In the genomic region with DNA sequence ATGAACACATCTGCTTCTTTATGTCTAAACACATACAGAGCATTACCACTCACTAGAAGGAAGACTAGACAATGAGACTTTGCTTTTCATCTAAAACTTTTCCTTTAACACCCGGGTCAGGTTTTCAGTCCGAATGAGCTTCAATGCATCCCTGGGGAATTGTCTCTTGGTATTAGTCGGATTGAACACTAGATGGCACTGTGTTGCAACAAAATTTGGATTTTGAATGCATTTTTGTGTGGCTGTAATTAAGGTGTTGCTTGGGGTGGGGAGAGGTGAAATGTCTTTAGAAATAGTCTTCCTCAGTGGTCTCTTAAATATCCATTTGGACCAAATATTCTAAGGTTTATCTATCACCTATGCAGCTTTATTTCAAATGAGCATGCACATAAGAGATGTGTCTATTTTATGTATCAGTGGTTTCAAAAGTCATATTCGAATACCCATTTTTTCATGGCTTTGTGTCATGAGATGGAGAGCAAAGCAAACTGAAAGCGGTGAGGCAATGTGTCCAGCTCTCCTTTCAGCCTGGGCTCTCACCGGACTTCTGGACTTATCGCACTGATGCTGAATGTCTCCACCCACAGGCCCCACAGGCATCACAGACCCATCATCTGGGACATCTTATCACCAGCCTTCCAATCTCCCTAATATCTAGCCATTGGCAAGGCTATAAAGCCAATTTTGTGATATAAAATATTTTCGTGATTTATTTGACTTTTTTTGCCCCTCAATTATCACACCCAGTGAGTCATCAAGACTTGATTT, we compare ENCODE assay signal across 8 cellular contexts.
DNase-seq lines count a peak whose midpoint lies in the region; ATAC-seq and TF ChIP-seq lines count a peak whose summit lies in the region.

No MANE protein-coding gene starts in this region.

- H3K4me3 ChIP-seq in psoas muscle, result no peak overlapping the region

- peak; percentile 51 for ATAC-seq in HG02759 (IDR thresholded peaks at IDR 0.05; ENCODE audit: unreplicated experiment)
- peak in 1 of 2 donors; percentile 22 for ATAC-seq in activated T-cell treated with anti-CD3 and anti-CD28 coated beads, Interleukin-2, amount 50 U/mL, for 4 hours
- peak in 2 of 4 donors; percentile 36 to 67 for ATAC-seq in psoas muscle
- ATAC-seq in GM18517 (IDR thresholded peaks at IDR 0.05; ENCODE audit: unreplicated experiment), result no peak

- no peak overlapping the region for H3K27ac ChIP-seq in psoas muscle

- no peaks in the 10 kb centered on the region for H3K36me3 ChIP-seq in psoas muscle (ENCODE audit: insufficient read depth in 1 of 2, low read depth in 1 of 2)

- DNase-seq in DMS 273 treated with DMSO at 0.1 percent for 48 hours (lab: John Stamatoyannopoulos, UW) (peak; percentile 74), NCI-H460 (ENCODE audit: extremely low read depth, low read depth) (peak; percentile 71), germinal center (ENCODE audit: low spot score) (peak; percentile 58), psoas muscle (no peak), NK-92 (lab: John Stamatoyannopoulos, UW; ENCODE audit: unreplicated experiment) (no peak)
- DNase-seq in activated T-cell treated with anti-CD3 and anti-CD28 coated beads, Interleukin-2, amount 50 U/mL, for 4 hours, result no peak

- H3K4me1 Mint-ChIP-seq in activated T-cell treated with anti-CD3 and anti-CD28 coated beads, Interleukin-2, amount 50 U/mL, for 4 hours (ENCODE audit: low read depth), result peaks cover 37% of the 10 kb centered on the region

- peak overlapping the region; percentile 8 for H3K4me3 Mint-ChIP-seq in activated T-cell treated with anti-CD3 and anti-CD28 coated beads, Interleukin-2, amount 50 U/mL, for 4 hours

- peaks cover 0 to 44% (median 8%) of the 10 kb centered on the region in 3 donors for H3K27me3 ChIP-seq in psoas muscle (ENCODE audit: insufficient read depth in 3 of 3, low read length in 2 of 3)

- H3K27me3 Mint-ChIP-seq in activated T-cell treated with anti-CD3 and anti-CD28 coated beads, Interleukin-2, amount 50 U/mL, for 4 hours (ENCODE audit: low read depth), result peaks cover 3% of the 10 kb centered on the region

- H3K9me3 ChIP-seq in psoas muscle, result no peaks in the 10 kb centered on the region

- H3K36me3 Mint-ChIP-seq in activated T-cell treated with anti-CD3 and anti-CD28 coated beads, Interleukin-2, amount 50 U/mL, for 4 hours (ENCODE audit: insufficient read depth), result no peaks in the 10 kb centered on the region

- no peaks in the 10 kb centered on the region for H3K4me1 ChIP-seq in psoas muscle

- TF ChIP-seq CTCF in psoas muscle (IDR thresholded peaks at IDR 0.05), result peak; percentile 66

- 46 to 51% (median 47%) methylated on average over 8 of the region's 8 CpGs for WGBS in psoas muscle, 3 donors

- intact Hi-C loops in psoas muscle (cut with DNase I), result loop anchor here (2.0 kb wide), 2 partner anchors 1259 to 1265 kb away; no protein-coding TSS in a partner anchor

- H3K9me3 Mint-ChIP-seq in activated T-cell treated with anti-CD3 and anti-CD28 coated beads, Interleukin-2, amount 50 U/mL, for 4 hours, result no peaks in the 10 kb centered on the region

Comparison
In these comparisons a context has a peak if more than half of its experiments do, and no peak if none do; other contexts are left out.
1. DNase-seq: peak in DMS 273 treated with DMSO at 0.1 percent for 48 hours (single experiment), NCI-H460 (single experiment) and germinal center (single experiment); none in activated T-cell treated with anti-CD3 and anti-CD28 coated beads, Interleukin-2, amount 50 U/mL, for 4 hours (single experiment), psoas muscle (0 of 2) and NK-92 (single experiment).